23 cellular contexts compared by ENCODE assay signal in genomic region chr6:170042086-170042485, GRCh38.
DNase-seq lines count a peak whose midpoint lies in the region; ATAC-seq and TF ChIP-seq lines count a peak whose summit lies in the region.
"Had no signal": no experiment of that assay in that cellular context is flagged by ENCODE, and none has a peak within 500 bp of the region (broad histone marks: within the 10 kb centered on the region; RNA-seq: fewer than 3 reads in every experiment).

No MANE protein-coding gene starts in this region.

- no peak overlapping the region for H2AK5ac ChIP-seq in neuronal stem cell (ENCODE audit: low read depth, low read length)

- H2BK5ac ChIP-seq in neuronal stem cell (ENCODE audit: low read length): no peak overlapping the region

- ATAC-seq in heart left ventricle: peak in 2 of 4 donors; percentile 35 to 55
- peak in 1 of 2 donors; percentile 18 for ATAC-seq in right cardiac atrium
- no peak for ATAC-seq in GM23338
- ATAC-seq: A549 had no signal

- H2BK12ac ChIP-seq in neuronal stem cell (ENCODE audit: low read length): peak overlapping the region; percentile 14

- no peak overlapping the region for H3K4me3 ChIP-seq in heart left ventricle
- H3K4me3 ChIP-seq in right cardiac atrium (ENCODE audit: low read length): no peak overlapping the region
- no peak overlapping the region for H3K4me3 ChIP-seq in neuronal stem cell (ENCODE audit: low read length in 2 of 2)
- no peak overlapping the region for H3K4me3 ChIP-seq in GM23338
- H3K4me3 ChIP-seq: A549; BLaER1 treated with 17β-estradiol and CSF1 and Interleukin-3, amounts not matched to agents 10 nM and 100 nM; MG63 had no signal

- H4K8ac ChIP-seq in neuronal stem cell (ENCODE audit: low read depth, low read length): no peak overlapping the region

- H2AFZ ChIP-seq in neuronal stem cell (ENCODE audit: low read length): no peak overlapping the region
- H2AFZ ChIP-seq in GM23338: no peak overlapping the region

- peaks cover 11% of the 10 kb centered on the region for H3K36me3 Mint-ChIP-seq in GM23338 (ENCODE audit: low read depth)

- H3K27me3 ChIP-seq in heart left ventricle (no peaks in the 10 kb centered on the region), right cardiac atrium (ENCODE audit: control insufficient read depth, insufficient read depth) (no peaks in the 10 kb centered on the region), neuronal stem cell (ENCODE audit: control insufficient read depth in 3 of 3, insufficient read depth in 3 of 3, low read depth in 1 of 3, low read length in 3 of 3) (peaks cover 0 to 9% (median 0%) of the 10 kb centered on the region in 3 experiments), GM23338 (ENCODE audit: insufficient read depth) (no peaks in the 10 kb centered on the region)
- H3K27me3 ChIP-seq: BLaER1 treated with 17β-estradiol and CSF1 and Interleukin-3, amounts not matched to agents 10 nM and 100 nM; MG63 had no signal

- H3K27me3 Mint-ChIP-seq in GM23338 (ENCODE audit: insufficient read depth, low read depth, poor library complexity): peaks cover 17% of the 10 kb centered on the region

- no peaks in the 10 kb centered on the region for H3K36me3 ChIP-seq in heart left ventricle
- H3K36me3 ChIP-seq in neuronal stem cell (replicated peaks in 1 of 2; ENCODE audit: control insufficient read depth in 2 of 2, insufficient read depth in 2 of 2, low read length in 2 of 2): no peaks in the 10 kb centered on the region
- H3K36me3 ChIP-seq in GM23338 (ENCODE audit: insufficient read depth): no peaks in the 10 kb centered on the region
- H3K36me3 ChIP-seq: BLaER1 treated with 17β-estradiol and CSF1 and Interleukin-3, amounts not matched to agents 10 nM and 100 nM; MG63 had no signal

- peaks cover 0 to 49% (median 15%) of the 10 kb centered on the region in 12 donors for H3K4me1 ChIP-seq in heart left ventricle
- peaks cover 4% of the 10 kb centered on the region for H3K4me1 ChIP-seq in right cardiac atrium (ENCODE audit: control insufficient read depth, insufficient read depth, low read length)
- peaks cover 0 to 5% of the 10 kb centered on the region in 2 donors for H3K4me1 ChIP-seq in neuronal stem cell (ENCODE audit: control insufficient read depth in 2 of 2, insufficient read depth in 1 of 2, low read depth in 1 of 2, low read length in 2 of 2)
- no peaks in the 10 kb centered on the region for H3K4me1 ChIP-seq in GM23338 (ENCODE audit: insufficient read depth)
- H3K4me1 ChIP-seq: A549 had no signal

- H3K23ac ChIP-seq in neuronal stem cell (ENCODE audit: low read depth, low read length, poor library complexity): no peak overlapping the region

- H3K4ac ChIP-seq in neuronal stem cell (ENCODE audit: low read length): no peak overlapping the region

- WGBS in heart left ventricle, 4 donors: 39 to 56% (median 43%) methylated on average over 4 of the region's 4 CpGs
- 51% methylated on average over 4 of the region's 4 CpGs for WGBS in right cardiac atrium
- no CpG with 5 or more reads among the region's 4 CpGs for WGBS in neuronal stem cell (ENCODE audit: extremely low coverage in 2 of 2, insufficient read length in 2 of 2, insufficient replicate concordance in 1 of 2), 2 donors

- H3K4me3 Mint-ChIP-seq in GM23338: no peak overlapping the region
- H3K4me3 Mint-ChIP-seq: CD4-positive, alpha-beta T cell had no signal

- no peak overlapping the region for H2BK15ac ChIP-seq in neuronal stem cell (ENCODE audit: low read length)

- H3K9me3 ChIP-seq in heart left ventricle: no peaks in the 10 kb centered on the region
- no peaks in the 10 kb centered on the region for H3K9me3 ChIP-seq in right cardiac atrium (ENCODE audit: control insufficient read depth, low read length)
- no peaks in the 10 kb centered on the region for H3K9me3 ChIP-seq in neuronal stem cell (replicated peaks in 1 of 2; ENCODE audit: control insufficient read depth in 2 of 2, insufficient read depth in 1 of 2, low read depth in 1 of 2, low read length in 2 of 2)
- H3K9me3 ChIP-seq: A549, MG63, SK-N-SH had no signal

- H3K4me1 Mint-ChIP-seq in GM23338: peaks cover 18% of the 10 kb centered on the region

- peaks cover 21% of the 10 kb centered on the region for H3K9me3 Mint-ChIP-seq in GM23338
- H3K9me3 Mint-ChIP-seq: CD4-positive, alpha-beta T cell had no signal

- H3K9me2 ChIP-seq in GM23338 (ENCODE audit: insufficient read depth): no peaks in the 10 kb centered on the region
- H3K9me2 ChIP-seq: SK-N-SH had no signal

- no peak for TF ChIP-seq POLR2A in heart left ventricle (IDR thresholded peaks at IDR 0.05)

- H2BK120ac ChIP-seq in neuronal stem cell (ENCODE audit: low read depth, low read length): no peak overlapping the region

- no peaks in the 10 kb centered on the region for H3F3A ChIP-seq in GM23338 (replicated peaks; ENCODE audit: low read depth)

- intact Hi-C loops in heart left ventricle (cut with DNase I): loop anchor here in 9 of 10 donors (2.0 to 10.0 kb wide), 8 partner anchors 75 to 265 kb away; partner anchors contain the start of genes DLL1 (in 4 of the 9) and FAM120B (in 1 of the 9)
- intact Hi-C loops in right cardiac atrium (cut with DNase I): loop anchor here in 2 of 4 donors (5.0 to 10.0 kb wide), 2 partner anchors 243 to 480 kb away; no protein-coding TSS in a partner anchor

- H3K79me1 ChIP-seq in neuronal stem cell (ENCODE audit: low read depth, low read length): no peaks in the 10 kb centered on the region

- peak in 1 of 5 donors; percentile 65 for DNase-seq in heart left ventricle
- no peak for DNase-seq in right cardiac atrium
- DNase-seq in neuronal stem cell (ENCODE audit: low spot score): no peak
- DNase-seq in SW480 (ENCODE audit: low spot score): no peak
- DNase-seq in NCI-H1417 treated with DMSO at 0.1 percent for 48 hours (lab: John Stamatoyannopoulos, UW): no peak
- no peak for DNase-seq in DMS 273 (lab: John Stamatoyannopoulos, UW; ENCODE audit: unreplicated experiment)
- DNase-seq in GM23338 (ENCODE audit: low spot score): no peak
- DNase-seq: AML-193; CD4-positive, alpha-beta T cell; H7; IMR-90; KG1; MG63; NCI-H1105 treated with DMSO at 0.1 percent for 48 hours; NCI-H1694; NCI-H2029 treated with DMSO at 0.1 percent for 48 hours; NCI-H446 treated with DMSO at 0.1 percent for 48 hours; NCI-H69; SIG-M5; SK-N-SH had no signal

- H3K18ac ChIP-seq in neuronal stem cell (ENCODE audit: low read length): no peak overlapping the region

- no peak overlapping the region for H3K9ac ChIP-seq in neuronal stem cell (ENCODE audit: low read depth, low read length, poor library complexity)
- H3K9ac ChIP-seq: BLaER1 treated with 17β-estradiol and CSF1 and Interleukin-3, amounts not matched to agents 10 nM and 100 nM; SK-N-SH had no signal

- no peak overlapping the region for H3K27ac Mint-ChIP-seq in GM23338
- H3K27ac Mint-ChIP-seq: CD4-positive, alpha-beta T cell had no signal

- H3K79me2 ChIP-seq in GM23338 (replicated peaks; ENCODE audit: insufficient read depth): no peaks in the 10 kb centered on the region

- no peak overlapping the region for H3K14ac ChIP-seq in neuronal stem cell (ENCODE audit: low read length)

- H3K27ac ChIP-seq in heart left ventricle: peak overlapping the region; percentile 8 to 91 (median 76)
- peak overlapping the region; percentile 79 for H3K27ac ChIP-seq in right cardiac atrium (ENCODE audit: low read length)
- H3K27ac ChIP-seq in neuronal stem cell (replicated peaks; ENCODE audit: low read length): no peak overlapping the region
- no peak overlapping the region for H3K27ac ChIP-seq in GM23338 (ENCODE audit: low read depth)
- H3K27ac ChIP-seq: A549; BLaER1 treated with 17β-estradiol and CSF1 and Interleukin-3, amounts not matched to agents 10 nM and 100 nM; RWPE1 had no signal

- no peak overlapping the region for H4K91ac ChIP-seq in neuronal stem cell (ENCODE audit: low read depth, low read length, poor library complexity)

- H3K4me2 ChIP-seq in neuronal stem cell (ENCODE audit: insufficient read depth, low read length, poor library complexity, severe bottlenecking) (no peak overlapping the region), GM23338 (no peak overlapping the region)
- H3K4me2 ChIP-seq: A549; BLaER1 treated with 17β-estradiol and CSF1 and Interleukin-3, amounts not matched to agents 10 nM and 100 nM; SK-N-SH had no signal

- TF ChIP-seq CTCF in heart left ventricle (IDR thresholded peaks at IDR 0.05) (no peak), GM23338 (conservative IDR thresholded peaks at IDR 0.05; ENCODE audit: low read depth in 2 of 2) (no peak)

- no peaks in the 10 kb centered on the region for H4K20me1 ChIP-seq in GM23338 (replicated peaks; ENCODE audit: insufficient read depth)
- H4K20me1 ChIP-seq: BLaER1 treated with 17β-estradiol and CSF1 and Interleukin-3, amounts not matched to agents 10 nM and 100 nM had no signal

TF ChIP-seq in GM23338, 12 proteins besides CTCF, POLR2A, EP300 and RAD21:
- no peak for TF ChIP-seq NANOG (IDR thresholded peaks at IDR 0.05; ENCODE audit: borderline replicate concordance)
- no peak for TF ChIP-seq EZH2phosphoT487 (IDR thresholded peaks at IDR 0.05; ENCODE audit: unreplicated experiment)
- TF ChIP-seq CREB1 (CRISPR knock-in tag; IDR thresholded peaks at IDR 0.05; ENCODE audit: low read depth): no peak

Comparison
In these comparisons a context has a peak if more than half of its experiments do, and no peak if none do; other contexts are left out.
1. H3K27ac ChIP-seq: peak in heart left ventricle (12 of 12) and right cardiac atrium (single experiment); none in neuronal stem cell (single experiment) and GM23338 (single experiment).